ENCODE assay signal across 1 cellular context in the genomic region with DNA sequence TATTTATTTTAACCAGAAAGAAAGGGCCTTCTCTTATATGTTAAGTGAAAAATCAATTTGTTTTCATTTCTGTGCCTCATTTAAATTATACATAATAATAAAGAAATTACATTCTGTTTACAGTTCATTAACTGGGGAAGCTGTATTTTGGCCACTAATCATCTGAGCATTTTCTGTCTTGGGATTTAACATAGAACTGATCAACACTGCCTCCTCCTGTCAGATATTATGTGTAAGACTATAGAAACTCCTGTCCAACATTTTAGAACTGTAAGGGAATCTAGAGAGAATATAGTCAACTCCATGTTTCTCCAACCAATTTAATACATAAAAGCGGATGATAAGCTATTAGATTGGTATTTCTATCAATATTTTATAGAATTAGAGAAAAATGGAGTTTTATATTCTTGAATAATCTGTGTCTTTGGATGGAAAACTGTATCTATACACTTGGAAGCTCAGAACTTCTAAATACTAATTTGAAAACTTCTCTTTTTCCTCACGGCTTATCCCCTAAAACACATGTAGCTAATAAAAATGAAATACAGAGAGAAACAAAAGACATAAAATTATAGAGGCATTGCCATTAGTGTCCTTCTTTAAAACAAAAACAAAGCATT.
TF ChIP-seq lines count a peak whose summit lies in the region.

No MANE protein-coding gene starts in this region.

TF ChIP-seq in Ishikawa, 13 proteins besides CTCF, POLR2A, EP300 and RAD21 (continued from another document):
- TF ChIP-seq, protein P1, sequence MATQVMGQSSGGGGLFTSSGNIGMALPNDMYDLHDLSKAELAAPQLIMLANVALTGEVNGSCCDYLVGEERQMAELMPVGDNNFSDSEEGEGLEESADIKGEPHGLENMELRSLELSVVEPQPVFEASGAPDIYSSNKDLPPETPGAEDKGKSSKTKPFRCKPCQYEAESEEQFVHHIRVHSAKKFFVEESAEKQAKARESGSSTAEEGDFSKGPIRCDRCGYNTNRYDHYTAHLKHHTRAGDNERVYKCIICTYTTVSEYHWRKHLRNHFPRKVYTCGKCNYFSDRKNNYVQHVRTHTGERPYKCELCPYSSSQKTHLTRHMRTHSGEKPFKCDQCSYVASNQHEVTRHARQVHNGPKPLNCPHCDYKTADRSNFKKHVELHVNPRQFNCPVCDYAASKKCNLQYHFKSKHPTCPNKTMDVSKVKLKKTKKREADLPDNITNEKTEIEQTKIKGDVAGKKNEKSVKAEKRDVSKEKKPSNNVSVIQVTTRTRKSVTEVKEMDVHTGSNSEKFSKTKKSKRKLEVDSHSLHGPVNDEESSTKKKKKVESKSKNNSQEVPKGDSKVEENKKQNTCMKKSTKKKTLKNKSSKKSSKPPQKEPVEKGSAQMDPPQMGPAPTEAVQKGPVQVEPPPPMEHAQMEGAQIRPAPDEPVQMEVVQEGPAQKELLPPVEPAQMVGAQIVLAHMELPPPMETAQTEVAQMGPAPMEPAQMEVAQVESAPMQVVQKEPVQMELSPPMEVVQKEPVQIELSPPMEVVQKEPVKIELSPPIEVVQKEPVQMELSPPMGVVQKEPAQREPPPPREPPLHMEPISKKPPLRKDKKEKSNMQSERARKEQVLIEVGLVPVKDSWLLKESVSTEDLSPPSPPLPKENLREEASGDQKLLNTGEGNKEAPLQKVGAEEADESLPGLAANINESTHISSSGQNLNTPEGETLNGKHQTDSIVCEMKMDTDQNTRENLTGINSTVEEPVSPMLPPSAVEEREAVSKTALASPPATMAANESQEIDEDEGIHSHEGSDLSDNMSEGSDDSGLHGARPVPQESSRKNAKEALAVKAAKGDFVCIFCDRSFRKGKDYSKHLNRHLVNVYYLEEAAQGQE (IDR thresholded peaks at IDR 0.05; ENCODE audit: low read depth): no peak
- TF ChIP-seq ZBTB7A (IDR thresholded peaks at IDR 0.05; ENCODE audit: low read depth): no peak
- TF ChIP-seq TAF1 (IDR thresholded peaks at IDR 0.05; ENCODE audit: low read depth): no peak
TF ChIP-seq in Ishikawa: peak in this region for 0.
